8 cellular contexts compared by ENCODE assay signal in genomic region chr11:130434521-130435223, GRCh38. TPM values are rescaled to one million over a fixed set of nuclear protein-coding genes. Genes with fewer than 3 reads are reported as not detected.
DNase-seq lines count a peak whose midpoint lies in the region; ATAC-seq and TF ChIP-seq lines count a peak whose summit lies in the region.

No MANE protein-coding gene starts in this region.

- no peak overlapping the region for H3K27ac ChIP-seq in DOHH2 (ENCODE audit: low read depth, low read length)
- no peak overlapping the region for H3K27ac ChIP-seq in KMS-11
- H3K27ac ChIP-seq in Peyer's patch = peak overlapping the region; percentile 5 to 57 (median 9)

- peak overlapping the region; percentile 73 for H3K4me3 ChIP-seq in DOHH2 (ENCODE audit: low read length)
- H3K4me3 ChIP-seq in KMS-11 (IDR thresholded peaks at IDR 0.05; ENCODE audit: insufficient read depth, low read depth, low read length) = no peak overlapping the region
- H3K4me3 ChIP-seq in Peyer's patch = peak overlapping the region; percentile 33 to 60 (median 51)
- H3K4me3 ChIP-seq in fibroblast of pulmonary artery (replicated peaks; ENCODE audit: low read depth, low read length) = peak overlapping the region; percentile 70

- ATAC-seq in GM21737 (IDR thresholded peaks at IDR 0.05; ENCODE audit: unreplicated experiment) = peak; percentile 80
- peak; percentile 87 to 92 for ATAC-seq in naive thymus-derived CD8-positive, alpha-beta T cell
- ATAC-seq in stimulated activated naive CD8-positive, alpha-beta T cell treated with anti-CD3 and anti-CD28 coated beads, Interleukin-15, Interleukin-2, amounts not matched to agents 100 U/mL and 50 U/mL, for 24 hours = peak; percentile 77

- H3K9me3 ChIP-seq in DOHH2 (ENCODE audit: control insufficient read depth, insufficient read depth, low read length) = no peaks in the 10 kb centered on the region
- H3K9me3 ChIP-seq in Peyer's patch = no peaks in the 10 kb centered on the region

- H3K4me1 ChIP-seq in DOHH2 (ENCODE audit: control insufficient read depth, low read length) (0 out of 2 replicates have a peak, but pooled peaks cover 6% of the 10 kb centered on the region), KMS-11 (ENCODE audit: low read depth, poor library complexity, severe bottlenecking) (peaks cover 3% of the 10 kb centered on the region), Peyer's patch (no peaks in the 10 kb centered on the region)

- H3K9me3 Mint-ChIP-seq in naive thymus-derived CD8-positive, alpha-beta T cell = no peaks in the 10 kb centered on the region

- POLR2A ChIA-PET in naive thymus-derived CD8-positive, alpha-beta T cell (lab: Charles Lee) = no interaction called here

- H3K9me2 ChIP-seq in DOHH2 (replicated peaks; ENCODE audit: control insufficient read depth, low read length) = no peaks in the 10 kb centered on the region

- peak overlapping the region; percentile 97 for H2AFZ ChIP-seq in KMS-11 (ENCODE audit: low read depth)

- H3K4me1 Mint-ChIP-seq in naive thymus-derived CD8-positive, alpha-beta T cell = peaks cover 11 to 16% (median 12%) of the 10 kb centered on the region in 4 donors

- H3K79me2 ChIP-seq in DOHH2 (ENCODE audit: control insufficient read depth, low read length) (no peaks in the 10 kb centered on the region), KMS-11 (ENCODE audit: insufficient read depth, low read depth) (no peaks in the 10 kb centered on the region)

- H4K20me1 ChIP-seq in DOHH2 (ENCODE audit: control insufficient read depth, insufficient read depth, low read depth, low read length) (no peaks in the 10 kb centered on the region), KMS-11 (ENCODE audit: insufficient read depth) (no peaks in the 10 kb centered on the region)

- TF ChIP-seq CTCF in DOHH2 (IDR thresholded peaks at IDR 0.05; ENCODE audit: low read depth, low read length, poor library complexity, severe bottlenecking) = peak; percentile 88
- peak; percentile 85 for TF ChIP-seq CTCF in KMS-11 (conservative IDR thresholded peaks at IDR 0.05; ENCODE audit: low read depth, low read length)
- peak; percentile 66 to 88 (median 82) for TF ChIP-seq CTCF in Peyer's patch (IDR thresholded peaks at IDR 0.05)
- peak; percentile 86 for TF ChIP-seq CTCF in fibroblast of pulmonary artery (IDR thresholded peaks at IDR 0.05; ENCODE audit: low read length, missing control alignments)

- H3F3A ChIP-seq in DOHH2 (ENCODE audit: control insufficient read depth, insufficient read depth) = no peaks in the 10 kb centered on the region; the same call in 1 of the 2 replicates

- H3K4me2 ChIP-seq in DOHH2 (ENCODE audit: low read length) = peak overlapping the region; percentile 85
- peak overlapping the region; percentile 52; the same call in 1 of the 2 replicates for H3K4me2 ChIP-seq in KMS-11

- DNase-seq in Peyer's patch (peak; percentile 60 to 86 (median 75)), fibroblast of pulmonary artery (ENCODE audit: low read depth) (peak; percentile 89)
- DNase-seq in activated T-helper 1 cell treated with anti-CD3 and anti-CD28 coated beads, Interleukin-2, amount 50 U/mL, for 16 hours (ENCODE audit: low read depth in 1 of 2, low spot score in 1 of 2) = peak; percentile 15 to 30
- DNase-seq in naive thymus-derived CD8-positive, alpha-beta T cell = peak; percentile 38 to 80 (median 62)
- peak; percentile 65 for DNase-seq in stimulated activated naive CD8-positive, alpha-beta T cell treated with anti-CD3 and anti-CD28 coated beads, Interleukin-15, Interleukin-2, amounts not matched to agents 100 U/mL and 50 U/mL, for 24 hours

- H3K4me3 Mint-ChIP-seq in naive thymus-derived CD8-positive, alpha-beta T cell = no peak overlapping the region

- H3K36me3 Mint-ChIP-seq in naive thymus-derived CD8-positive, alpha-beta T cell = no peaks in the 10 kb centered on the region

- TF ChIP-seq POLR2A in Peyer's patch (IDR thresholded peaks at IDR 0.05) = no peak

- H3K27me3 Mint-ChIP-seq in naive thymus-derived CD8-positive, alpha-beta T cell = peaks cover 2 to 20% (median 16%) of the 10 kb centered on the region in 5 donors

- H3K27me3 ChIP-seq in DOHH2 (ENCODE audit: control insufficient read depth, low read length) (peaks cover 18% of the 10 kb centered on the region), KMS-11 (ENCODE audit: insufficient read depth, low read depth) (no peaks in the 10 kb centered on the region; the same call in 1 of the 2 replicates), Peyer's patch (no peaks in the 10 kb centered on the region)

- H3K27ac Mint-ChIP-seq in naive thymus-derived CD8-positive, alpha-beta T cell = no peak overlapping the region

- H3K36me3 ChIP-seq in DOHH2 (ENCODE audit: control insufficient read depth, low read length) = no peaks in the 10 kb centered on the region
- H3K36me3 ChIP-seq in KMS-11 (ENCODE audit: insufficient read depth) = no peaks in the 10 kb centered on the region
- H3K36me3 ChIP-seq in Peyer's patch = no peaks in the 10 kb centered on the region

- H3K9ac ChIP-seq in KMS-11 = peak overlapping the region; percentile 24; the same call in 1 of the 2 replicates

RNA-seq across cellular contexts. Expression of gene ADAMTS8, which starts 6.3 kb away (rescaled TPM):
- total RNA-seq in Peyer's patch = 1 to 10 TPM in 1 of 4 donors, under 1 TPM in 1, not detected in 2; 0.85 to 1.7 TPM
- total RNA-seq in naive thymus-derived CD8-positive, alpha-beta T cell = not detected
- not detected for polyA plus RNA-seq in naive thymus-derived CD8-positive, alpha-beta T cell

RNA-seq across cellular contexts. Expression of gene ADAMTS15, which starts 13.8 kb away (rescaled TPM):
- 1 to 10 TPM in 3 of 4 donors, under 1 TPM in 1; 0.53 to 5.8 (median 2.6) TPM for total RNA-seq in Peyer's patch
- total RNA-seq in naive thymus-derived CD8-positive, alpha-beta T cell = under 1 TPM in 1 of 2 experiments, not detected in 1; 0.05 TPM
- polyA plus RNA-seq in naive thymus-derived CD8-positive, alpha-beta T cell = not detected

Comparison
In these comparisons a context has a peak if more than half of its experiments do, and no peak if none do; other contexts are left out.
1. H3K27ac ChIP-seq: peak in Peyer's patch (4 of 4); none in DOHH2 (single experiment) and KMS-11 (single experiment).
2. DNase-seq: peak in every context shown above with its lines; median percentile 89 in fibroblast of pulmonary artery; 75 in Peyer's patch; 65 in stimulated activated naive CD8-positive, alpha-beta T cell treated with anti-CD3 and anti-CD28 coated beads, Interleukin-15, Interleukin-2, amounts not matched to agents 100 U/mL and 50 U/mL, for 24 hours; 62 in naive thymus-derived CD8-positive, alpha-beta T cell; 22 in activated T-helper 1 cell treated with anti-CD3 and anti-CD28 coated beads, Interleukin-2, amount 50 U/mL, for 16 hours.
3. Peak in every context shown above with its lines, with median percentiles within 50 percentile points of each other: CTCF ChIP-seq and ATAC-seq.